In the genomic region with DNA sequence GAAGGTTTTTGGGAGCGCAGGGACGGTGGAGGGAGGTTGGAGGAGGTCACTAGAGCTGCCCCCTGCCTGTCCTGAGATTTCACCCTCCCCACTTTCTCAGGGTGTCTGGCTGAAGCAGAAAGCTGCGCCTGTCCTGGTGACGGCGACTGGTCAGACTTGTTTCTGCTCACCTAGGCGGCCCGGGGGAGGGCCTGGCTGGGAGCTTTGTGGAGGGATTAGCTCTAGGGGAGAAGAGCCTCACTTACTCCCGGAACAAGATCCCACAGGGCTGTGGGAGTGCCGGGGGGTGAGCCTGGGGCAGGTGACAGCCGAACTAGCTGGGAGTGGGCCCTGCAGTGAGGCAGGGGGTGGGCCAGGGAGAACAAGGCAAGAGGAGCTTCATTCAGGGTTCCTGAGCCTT, we compare ENCODE assay signal across 1 cellular context.
TF ChIP-seq lines count a peak whose summit lies in the region.

No MANE protein-coding gene starts in this region.

TF ChIP-seq in A549, 52 proteins besides CTCF, POLR2A, EP300 and RAD21 (continued from another document):
- TF ChIP-seq, protein P1, sequence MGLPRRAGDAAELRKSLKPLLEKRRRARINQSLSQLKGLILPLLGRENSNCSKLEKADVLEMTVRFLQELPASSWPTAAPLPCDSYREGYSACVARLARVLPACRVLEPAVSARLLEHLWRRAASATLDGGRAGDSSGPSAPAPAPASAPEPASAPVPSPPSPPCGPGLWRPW (IDR thresholded peaks at IDR 0.05) = no peak
- no peak for TF ChIP-seq MAZ (IDR thresholded peaks at IDR 0.05; ENCODE audit: borderline replicate concordance, low read depth, low read length)
- no peak for TF ChIP-seq KDM1A (IDR thresholded peaks at IDR 0.05; ENCODE audit: low read depth)
- TF ChIP-seq RFX5 (IDR thresholded peaks at IDR 0.05) = no peak
